Comparison of ENCODE assay signal across 12 cellular contexts in genomic region chr7:29190349-29191045, GRCh38. TPM values are rescaled to one million over a fixed set of nuclear protein-coding genes. Genes with fewer than 3 reads are reported as not detected.
A peak's percentile ranks its signal among the peaks of the same experiment; 100 is the strongest.
DNase-seq lines count a peak whose midpoint lies in the region; ATAC-seq and TF ChIP-seq lines count a peak whose summit lies in the region.
"Had no signal": no experiment of that assay in that cellular context is flagged by ENCODE, and none has a peak within 500 bp of the region (broad histone marks: within the 10 kb centered on the region; RNA-seq: fewer than 3 reads in every experiment).

No MANE protein-coding gene starts in this region.

- no peak overlapping the region for H3K4ac ChIP-seq in H9 (ENCODE audit: low read depth, low read length)

- no peak overlapping the region for H4K8ac ChIP-seq in H9 (replicated peaks; ENCODE audit: insufficient read length, low read depth, low read length)

- no peak for TF ChIP-seq CTCF in H9 (conservative IDR thresholded peaks at IDR 0.05)
- TF ChIP-seq CTCF in body of pancreas (IDR thresholded peaks at IDR 0.05) = no peak
- no peak for TF ChIP-seq CTCF in osteoblast (IDR thresholded peaks at IDR 0.05; ENCODE audit: extremely low read depth, low read depth, low read length)
- no peak for TF ChIP-seq CTCF in WERI-Rb-1 (IDR thresholded peaks at IDR 0.05; ENCODE audit: low read depth, low read length)

- H3K79me2 ChIP-seq in H9 (ENCODE audit: insufficient read depth, low read length) = no peaks in the 10 kb centered on the region
- no peaks in the 10 kb centered on the region for H3K79me2 ChIP-seq in osteoblast (ENCODE audit: insufficient read depth, low read length)

- TF ChIP-seq POLR2A in body of pancreas (IDR thresholded peaks at IDR 0.05) = peak in 2 of 3 donors; percentile 76 to 82

- H3K79me1 ChIP-seq in H9 (ENCODE audit: insufficient read depth, low read depth, low read length, poor library complexity, severe bottlenecking) = no peaks in the 10 kb centered on the region

- H2AK5ac ChIP-seq in H9 (ENCODE audit: insufficient read length, low read length) = no peak overlapping the region

- H4K5ac ChIP-seq in H9 (ENCODE audit: insufficient read length, low read depth, low read length) = no peak overlapping the region

- H2AFZ ChIP-seq in H9 (ENCODE audit: low read length) = no peak overlapping the region
- H2AFZ ChIP-seq in osteoblast (ENCODE audit: low read length) = no peak overlapping the region

- no CpG with 5 or more reads among the region's 5 CpGs for WGBS in H9 (ENCODE audit: extremely low coverage, insufficient read length, low lambda C conversion rate)
- 13 to 21% methylated on average over 5 of the region's 5 CpGs for WGBS in body of pancreas, 2 donors

- no peak overlapping the region for H2BK120ac ChIP-seq in H9 (ENCODE audit: low read depth, low read length, poor library complexity, severe bottlenecking)

- H2BK12ac ChIP-seq in H9 (ENCODE audit: insufficient read length, low read depth, low read length) = no peak overlapping the region

- no peak overlapping the region for H3K27ac ChIP-seq in H9 (ENCODE audit: insufficient read length, low read depth, low read length)
- H3K27ac ChIP-seq in body of pancreas = peak overlapping the region; percentile 93 to 99 (median 95)
- no peak overlapping the region for H3K27ac ChIP-seq in osteoblast (ENCODE audit: low read depth, low read length)
- no peak overlapping the region for H3K27ac ChIP-seq in WERI-Rb-1
- H3K27ac ChIP-seq: KMS-11, SJCRH30 had no signal

- DNase-seq in H9 (no peak), NCI-H2081 (lab: John Stamatoyannopoulos, UW) (peak; percentile 77 to 90), body of pancreas (peak; percentile 76 to 85 (median 82)), osteoblast (ENCODE audit: insufficient read length, low spot score, missing footprints) (peak; percentile 45), hypothalamus (lab: John Stamatoyannopoulos, UW) (no peak), WERI-Rb-1 (no peak)
- DNase-seq in effector memory CD8-positive, alpha-beta T cell = no peak
- DNase-seq in effector CD8-positive, alpha-beta T cell (lab: John Stamatoyannopoulos, UW) = no peak

- H3K4me2 ChIP-seq in H9 (ENCODE audit: insufficient read depth, insufficient read length, low read length) = peak overlapping the region; percentile 32
- no peak overlapping the region for H3K4me2 ChIP-seq in osteoblast (ENCODE audit: insufficient read depth, low read length)
- H3K4me2 ChIP-seq: KMS-11 had no signal

- H3K4me1 ChIP-seq in H9 (ENCODE audit: insufficient read depth, low read length) (peaks cover 2% of the 10 kb centered on the region; the same call in 1 of the 2 replicates), body of pancreas (peaks cover 45% of the 10 kb centered on the region), osteoblast (ENCODE audit: insufficient read depth, low read length) (no peaks in the 10 kb centered on the region)
- H3K4me1 ChIP-seq: BE2C, SJCRH30 had no signal

- peaks cover 19% of the 10 kb centered on the region; the same call in 1 of the 2 replicates for H3K27me3 ChIP-seq in H9 (ENCODE audit: insufficient read depth, low read length)
- H3K27me3 ChIP-seq in body of pancreas = no peaks in the 10 kb centered on the region
- peaks cover 50% of the 10 kb centered on the region for H3K27me3 ChIP-seq in osteoblast (ENCODE audit: insufficient read depth, low read length)
- H3K27me3 ChIP-seq in WERI-Rb-1 (ENCODE audit: insufficient read depth, low read depth, severe bottlenecking) = peaks cover 40% of the 10 kb centered on the region
- H3K27me3 ChIP-seq: SJCRH30 had no signal

- H3K4me1 Mint-ChIP-seq in H9 = peaks cover 25 to 37% of the 10 kb centered on the region in 2 experiments
- H3K4me1 Mint-ChIP-seq in effector memory CD8-positive, alpha-beta T cell (ENCODE audit: low read depth in 2 of 2) = peaks cover 11 to 13% of the 10 kb centered on the region in 2 donors

- intact Hi-C loops in body of pancreas (cut with DNase I) = no loop called here

- H3K23me2 ChIP-seq in H9 (ENCODE audit: insufficient read length, low read depth, low read length, poor library complexity, severe bottlenecking) = peaks cover 18% of the 10 kb centered on the region

- H3K36me3 Mint-ChIP-seq in H9 (ENCODE audit: insufficient read depth in 1 of 3, low read depth in 3 of 3) = no peaks in the 10 kb centered on the region
- H3K36me3 Mint-ChIP-seq in effector memory CD8-positive, alpha-beta T cell (ENCODE audit: insufficient read depth) = peaks cover 14% of the 10 kb centered on the region
- H3K36me3 Mint-ChIP-seq: activated naive CD8-positive, alpha-beta T cell treated with anti-CD3 and anti-CD28 coated beads for 36 hours had no signal

- H3K9me3 ChIP-seq in H9 (ENCODE audit: control insufficient read depth, low read depth, low read length) (no peaks in the 10 kb centered on the region), body of pancreas (no peaks in the 10 kb centered on the region), osteoblast (ENCODE audit: low read depth, low read length) (no peaks in the 10 kb centered on the region), WERI-Rb-1 (ENCODE audit: severe bottlenecking) (no peaks in the 10 kb centered on the region)
- H3K9me3 ChIP-seq: BE2C, SJCRH30 had no signal

- H3K14ac ChIP-seq in H9 (ENCODE audit: insufficient read depth, low read length) = no peak overlapping the region

- no peak overlapping the region for H3K56ac ChIP-seq in H9 (ENCODE audit: insufficient read length, low read depth, low read length)

- H3K27ac Mint-ChIP-seq in H9 = peak overlapping the region in 1 of 3 experiments; percentile 72; a peak in 1 of 7 replicates
- H3K27ac Mint-ChIP-seq in effector memory CD8-positive, alpha-beta T cell = no peak overlapping the region
- H3K27ac Mint-ChIP-seq: activated naive CD8-positive, alpha-beta T cell treated with anti-CD3 and anti-CD28 coated beads for 36 hours had no signal

- H2BK5ac ChIP-seq in H9 (ENCODE audit: insufficient read length, low read length) = no peak overlapping the region

- H3K23ac ChIP-seq in H9 (ENCODE audit: insufficient read length, low read depth, low read length) = no peak overlapping the region

- H2BK15ac ChIP-seq in H9 (ENCODE audit: low read depth, low read length) = no peak overlapping the region

- H3K4me3 Mint-ChIP-seq in H9 = peak overlapping the region in 1 of 2 experiments; percentile 20; a peak in 1 of 5 replicates
- H3K4me3 Mint-ChIP-seq in effector memory CD8-positive, alpha-beta T cell = no peak overlapping the region
- H3K4me3 Mint-ChIP-seq: activated naive CD8-positive, alpha-beta T cell treated with anti-CD3 and anti-CD28 coated beads for 36 hours had no signal

- H4K91ac ChIP-seq in H9 (ENCODE audit: insufficient read length, low read depth, low read length) = no peak overlapping the region

- no peak overlapping the region for H3K4me3 ChIP-seq in body of pancreas
- no peak overlapping the region for H3K4me3 ChIP-seq in osteoblast (ENCODE audit: insufficient read depth, low read length)
- H3K4me3 ChIP-seq in WERI-Rb-1 (ENCODE audit: low read depth, low read length) = no peak overlapping the region
- H3K4me3 ChIP-seq: SJCRH30 had no signal

- no peak overlapping the region for H2BK20ac ChIP-seq in H9 (ENCODE audit: low read depth, low read length, poor library complexity, severe bottlenecking)

- ATAC-seq in body of pancreas = peak; percentile 75
- ATAC-seq in effector memory CD8-positive, alpha-beta T cell (replicated peaks) = no peak

- H3K9me3 Mint-ChIP-seq in H9 = no peaks in the 10 kb centered on the region
- no peaks in the 10 kb centered on the region for H3K9me3 Mint-ChIP-seq in effector memory CD8-positive, alpha-beta T cell
- H3K9me3 Mint-ChIP-seq: activated naive CD8-positive, alpha-beta T cell treated with anti-CD3 and anti-CD28 coated beads for 36 hours had no signal

- no peak overlapping the region for H3K9ac ChIP-seq in H9 (ENCODE audit: extremely low read depth, insufficient read length, low read length)
- H3K9ac ChIP-seq: KMS-11 had no signal

- no peaks in the 10 kb centered on the region for H3K36me3 ChIP-seq in body of pancreas (replicated peaks in 1 of 2; ENCODE audit: insufficient read depth in 1 of 2, low read depth in 2 of 2)
- no peaks in the 10 kb centered on the region for H3K36me3 ChIP-seq in osteoblast (ENCODE audit: insufficient read depth, low read length)
- no peaks in the 10 kb centered on the region for H3K36me3 ChIP-seq in WERI-Rb-1
- H3K36me3 ChIP-seq: BE2C, SJCRH30 had no signal

- peaks cover 58% of the 10 kb centered on the region for H3K27me3 Mint-ChIP-seq in H9 (ENCODE audit: low read depth)
- H3K27me3 Mint-ChIP-seq in effector memory CD8-positive, alpha-beta T cell = peaks cover 0 to 5% of the 10 kb centered on the region in 2 donors

- H3T11ph ChIP-seq in H9 (ENCODE audit: low read length) = no peak overlapping the region

- no peaks in the 10 kb centered on the region for H4K20me1 ChIP-seq in H9 (ENCODE audit: control insufficient read depth, insufficient read depth, insufficient read length)
- no peaks in the 10 kb centered on the region for H4K20me1 ChIP-seq in osteoblast (ENCODE audit: insufficient read depth, low read length)

- H3K18ac ChIP-seq in H9 (ENCODE audit: insufficient read length, low read depth, low read length) = no peak overlapping the region

RNA-seq across cellular contexts. Expression of gene CHN2, which starts 4.1 kb away (rescaled TPM):
- total RNA-seq in H9 (2021) = 3.3 and 3.7 TPM in 2 replicates
- 10 to 100 TPM; 55.7 to 58.6 TPM for total RNA-seq in body of pancreas
- total RNA-seq in osteoblast = under 0.01 TPM in 1 of 2 replicates, not detected in the other

RNA-seq across cellular contexts. Expression of gene CPVL, which starts 44.2 kb away (rescaled TPM):
- total RNA-seq in H9 (2021) = 26.9 and 28.0 TPM in 2 replicates
- 10 to 100 TPM in 1 of 2 donors, 1 to 10 TPM in 1; 4.0 to 17.9 TPM for total RNA-seq in body of pancreas
- total RNA-seq in osteoblast = 0.36 TPM in 1 of 2 replicates, not detected in the other
- total RNA-seq: activated naive CD8-positive, alpha-beta T cell treated with anti-CD3 and anti-CD28 coated beads for 36 hours had no signal

Comparison
In these comparisons a context has a peak if more than half of its experiments do, and no peak if none do; other contexts are left out.
1. DNase-seq: peak in NCI-H2081 (2 of 2), body of pancreas (4 of 4) and osteoblast (single experiment); none in H9 (single experiment), effector memory CD8-positive, alpha-beta T cell (0 of 3), hypothalamus (0 of 51), WERI-Rb-1 (single experiment) and effector CD8-positive, alpha-beta T cell (single experiment).
2. H3K27ac ChIP-seq: peak in body of pancreas (4 of 4); none in H9 (single experiment), osteoblast (single experiment) and WERI-Rb-1 (single experiment).
3. RNA of gene CHN2, which starts 4.1 kb away (total RNA-seq): 55.7 to 58.6 TPM in body of pancreas; 3.3 to 3.7 TPM in H9 and under 0.01 TPM in osteoblast; every median in the first group is over 10 times any median in the second.